Comparison of ENCODE assay signal across 19 cellular contexts in genomic region chr6:528989-529388, GRCh38.
DNase-seq lines count a peak whose midpoint lies in the region; ATAC-seq, FAIRE-seq and TF ChIP-seq lines count a peak whose summit lies in the region.
"Had no signal": no experiment of that assay in that cellular context is flagged by ENCODE, and none has a peak within 500 bp of the region (broad histone marks: within the 10 kb centered on the region; RNA-seq: fewer than 3 reads in every experiment).

No MANE protein-coding gene starts in this region.

- H3K4me1 Mint-ChIP-seq in activated CD4-positive, alpha-beta T cell treated with anti-CD3 and anti-CD28 coated beads, Interleukin-2, amount 10 ng/mL, durations not matched to agents 24 days and 14 days = peaks cover 11% of the 10 kb centered on the region
- H3K4me1 Mint-ChIP-seq in astrocyte (ENCODE audit: low read depth, unreplicated experiment) = no peaks in the 10 kb centered on the region
- H3K4me1 Mint-ChIP-seq: H9 had no signal

- no peak overlapping the region for H2BK15ac ChIP-seq in neuronal stem cell (ENCODE audit: low read length)

- peaks cover 27% of the 10 kb centered on the region for H3K36me3 Mint-ChIP-seq in activated CD4-positive, alpha-beta T cell treated with anti-CD3 and anti-CD28 coated beads, Interleukin-2, amount 10 ng/mL, durations not matched to agents 24 days and 14 days (ENCODE audit: low read depth)
- H3K36me3 Mint-ChIP-seq in astrocyte (ENCODE audit: low read depth, unreplicated experiment) = peaks cover 10% of the 10 kb centered on the region

- intact Hi-C loops in activated CD4-positive, alpha-beta T cell treated with anti-CD3 and anti-CD28 coated beads, Interleukin-2, amount 10 ng/mL, durations not matched to agents 24 days and 14 days (cut with micrococcal nuclease) = loop anchor here (2.0 kb wide), 1 partner anchor 20 kb away; no protein-coding TSS in a partner anchor
- intact Hi-C loops in heart left ventricle (cut with DNase I) (no loop called here), left cardiac atrium (cut with DNase I) (no loop called here), gastrocnemius medialis (cut with DNase I; ENCODE audit: low total_unique reads) (no loop called here)

- no peak overlapping the region for H2BK12ac ChIP-seq in neuronal stem cell (ENCODE audit: low read length)

- no peaks in the 10 kb centered on the region for H3K9me3 ChIP-seq in heart left ventricle
- no peaks in the 10 kb centered on the region for H3K9me3 ChIP-seq in astrocyte (ENCODE audit: insufficient read depth, low read depth, low read length)
- no peaks in the 10 kb centered on the region for H3K9me3 ChIP-seq in neuronal stem cell (replicated peaks in 1 of 2; ENCODE audit: control insufficient read depth in 2 of 2, insufficient read depth in 1 of 2, low read depth in 1 of 2, low read length in 2 of 2)
- H3K9me3 ChIP-seq in gastrocnemius medialis = no peaks in the 10 kb centered on the region
- H3K9me3 ChIP-seq: A549, Caco-2 had no signal

- no peak overlapping the region for H3K27ac Mint-ChIP-seq in activated CD4-positive, alpha-beta T cell treated with anti-CD3 and anti-CD28 coated beads, Interleukin-2, amount 10 ng/mL, durations not matched to agents 24 days and 14 days
- H3K27ac Mint-ChIP-seq in astrocyte (ENCODE audit: unreplicated experiment) = no peak overlapping the region
- H3K27ac Mint-ChIP-seq: CD4-positive, alpha-beta T cell had no signal

- H3K36me3 ChIP-seq in heart left ventricle (peaks cover 0 to 51% (median 19%) of the 10 kb centered on the region in 9 donors), astrocyte (ENCODE audit: insufficient read depth, low read length) (peaks cover 2% of the 10 kb centered on the region), neuronal stem cell (replicated peaks in 1 of 2; ENCODE audit: control insufficient read depth in 2 of 2, insufficient read depth in 2 of 2, low read length in 2 of 2) (peaks cover 1 to 25% of the 10 kb centered on the region in 2 donors), gastrocnemius medialis (peaks cover 0 to 9% of the 10 kb centered on the region in 2 donors)

- no peak overlapping the region for H3K4me3 Mint-ChIP-seq in activated CD4-positive, alpha-beta T cell treated with anti-CD3 and anti-CD28 coated beads, Interleukin-2, amount 10 ng/mL, durations not matched to agents 24 days and 14 days
- no peak overlapping the region for H3K4me3 Mint-ChIP-seq in astrocyte (ENCODE audit: unreplicated experiment)
- H3K4me3 Mint-ChIP-seq: CD4-positive, alpha-beta T cell; H9 had no signal

- H2BK5ac ChIP-seq in neuronal stem cell (ENCODE audit: low read length) = no peak overlapping the region

- ATAC-seq in heart left ventricle (peak in 3 of 4 donors; percentile 32 to 47 (median 44)), left cardiac atrium (no peak), gastrocnemius medialis (no peak), GM19397 (IDR thresholded peaks at IDR 0.05; ENCODE audit: unreplicated experiment) (no peak)
- ATAC-seq: A549 had no signal

- H3K4ac ChIP-seq in neuronal stem cell (ENCODE audit: low read length) = no peak overlapping the region

- H3K27ac ChIP-seq in heart left ventricle = peak overlapping the region in 1 of 12 donors; percentile 10
- H3K27ac ChIP-seq in astrocyte (ENCODE audit: low read depth, low read length) = no peak overlapping the region
- H3K27ac ChIP-seq in neuronal stem cell (replicated peaks; ENCODE audit: low read length) = no peak overlapping the region
- no peak overlapping the region for H3K27ac ChIP-seq in gastrocnemius medialis
- H3K27ac ChIP-seq: 22Rv1, A549, C4-2B had no signal

- H2AK5ac ChIP-seq in neuronal stem cell (ENCODE audit: low read depth, low read length) = no peak overlapping the region

- TF ChIP-seq CTCF in heart left ventricle (IDR thresholded peaks at IDR 0.05) (no peak), astrocyte (IDR thresholded peaks at IDR 0.05; ENCODE audit: insufficient read depth, low read depth, low read length) (no peak), gastrocnemius medialis (IDR thresholded peaks at IDR 0.05 in 4 of 5, conservative IDR thresholded peaks at IDR 0.05 in 1 of 5) (no peak)

- TF ChIP-seq POLR2A in heart left ventricle (IDR thresholded peaks at IDR 0.05) (no peak), gastrocnemius medialis (IDR thresholded peaks at IDR 0.05) (no peak)

- peak; percentile 51 for DNase-seq in activated CD4-positive, alpha-beta T cell treated with anti-CD3 and anti-CD28 coated beads, Interleukin-2, amount 10 ng/mL, durations not matched to agents 24 days and 14 days
- DNase-seq in activated CD4-positive, alpha-beta T cell treated with anti-CD3 and anti-CD28 coated beads, Interleukin-2, amount 50 U/mL, for 4 hours = no peak
- DNase-seq in heart left ventricle (peak in 1 of 5 donors; percentile 31), left cardiac atrium (no peak), astrocyte (ENCODE audit: low read depth) (no peak), neuronal stem cell (ENCODE audit: low spot score) (no peak), gastrocnemius medialis (no peak)
- DNase-seq: AML-193; Caco-2; CD4-positive, alpha-beta T cell; DMS153; DMS79; GDM1; GOT3; H9 had no signal

- H3K27me3 ChIP-seq in heart left ventricle (no peaks in the 10 kb centered on the region), astrocyte (ENCODE audit: insufficient read depth, low read length) (no peaks in the 10 kb centered on the region), neuronal stem cell (ENCODE audit: control insufficient read depth in 3 of 3, insufficient read depth in 3 of 3, low read depth in 1 of 3, low read length in 3 of 3) (no peaks in the 10 kb centered on the region), gastrocnemius medialis (no peaks in the 10 kb centered on the region)

- WGBS in heart left ventricle, 4 donors = 62 to 89% (median 81%) methylated on average over 17 to 18 of the region's 18 CpGs
- no CpG with 5 or more reads among the region's 18 CpGs for WGBS in neuronal stem cell (ENCODE audit: extremely low coverage in 2 of 2, insufficient read length in 2 of 2, insufficient replicate concordance in 1 of 2), 2 donors

- H3K4me1 ChIP-seq in heart left ventricle (peaks cover 0 to 4% (median 0%) of the 10 kb centered on the region in 12 donors), astrocyte (ENCODE audit: insufficient read depth, low read length) (no peaks in the 10 kb centered on the region), neuronal stem cell (ENCODE audit: control insufficient read depth in 2 of 2, insufficient read depth in 1 of 2, low read depth in 1 of 2, low read length in 2 of 2) (peaks cover 0 to 1% of the 10 kb centered on the region in 2 donors), gastrocnemius medialis (no peaks in the 10 kb centered on the region)
- H3K4me1 ChIP-seq: A549, Caco-2 had no signal

- H3K23ac ChIP-seq in neuronal stem cell (ENCODE audit: low read depth, low read length, poor library complexity) = no peak overlapping the region

- no peak overlapping the region for H4K8ac ChIP-seq in neuronal stem cell (ENCODE audit: low read depth, low read length)

- no peaks in the 10 kb centered on the region for H3K79me2 ChIP-seq in astrocyte (ENCODE audit: insufficient read depth, low read length)

- H4K20me1 ChIP-seq in astrocyte (ENCODE audit: insufficient read depth, low read length) = no peaks in the 10 kb centered on the region

- in situ Hi-C loops in gastrocnemius medialis (cut with MboI; ENCODE audit: low sequenced_read_pairs in 4 of 4) = no loop called here

- peak overlapping the region in 1 of 12 donors; percentile 11 for H3K4me3 ChIP-seq in heart left ventricle
- no peak overlapping the region for H3K4me3 ChIP-seq in astrocyte (ENCODE audit: insufficient read depth, low read depth, low read length)
- H3K4me3 ChIP-seq in neuronal stem cell (ENCODE audit: low read length in 2 of 2) = peak overlapping the region in 1 of 2 donors; percentile 9
- H3K4me3 ChIP-seq in gastrocnemius medialis = no peak overlapping the region
- H3K4me3 ChIP-seq: A549 had no signal

- FAIRE-seq in astrocyte (lab: Jason Lieb, UNC) = peak; percentile 64
- FAIRE-seq: A549 had no signal

- H3K9ac ChIP-seq in astrocyte (ENCODE audit: low read length) (no peak overlapping the region), neuronal stem cell (ENCODE audit: low read depth, low read length, poor library complexity) (peak overlapping the region; percentile 9)

- no peak overlapping the region for H3K14ac ChIP-seq in neuronal stem cell (ENCODE audit: low read length)

- H4K91ac ChIP-seq in neuronal stem cell (ENCODE audit: low read depth, low read length, poor library complexity) = no peak overlapping the region

- H3K27me3 Mint-ChIP-seq in activated CD4-positive, alpha-beta T cell treated with anti-CD3 and anti-CD28 coated beads, Interleukin-2, amount 10 ng/mL, durations not matched to agents 24 days and 14 days = no peaks in the 10 kb centered on the region
- no peaks in the 10 kb centered on the region for H3K27me3 Mint-ChIP-seq in astrocyte (ENCODE audit: low read depth, unreplicated experiment)
- H3K27me3 Mint-ChIP-seq: CD4-positive, alpha-beta T cell had no signal

- H3K18ac ChIP-seq in neuronal stem cell (ENCODE audit: low read length) = no peak overlapping the region

- H2AFZ ChIP-seq in astrocyte (ENCODE audit: low read depth, low read length) (no peak overlapping the region), neuronal stem cell (ENCODE audit: low read length) (no peak overlapping the region)

- H2BK120ac ChIP-seq in neuronal stem cell (ENCODE audit: low read depth, low read length) = no peak overlapping the region

- H3K4me2 ChIP-seq in astrocyte (ENCODE audit: low read length) (no peak overlapping the region), neuronal stem cell (ENCODE audit: insufficient read depth, low read length, poor library complexity, severe bottlenecking) (no peak overlapping the region)
- H3K4me2 ChIP-seq: A549 had no signal

- no peaks in the 10 kb centered on the region for H3K9me3 Mint-ChIP-seq in activated CD4-positive, alpha-beta T cell treated with anti-CD3 and anti-CD28 coated beads, Interleukin-2, amount 10 ng/mL, durations not matched to agents 24 days and 14 days
- no peaks in the 10 kb centered on the region for H3K9me3 Mint-ChIP-seq in astrocyte (ENCODE audit: unreplicated experiment)
- H3K9me3 Mint-ChIP-seq: CD4-positive, alpha-beta T cell; H9 had no signal

- no peaks in the 10 kb centered on the region for H3K79me1 ChIP-seq in neuronal stem cell (ENCODE audit: low read depth, low read length)

Comparison
In these comparisons a context has a peak if more than half of its experiments do, and no peak if none do; other contexts are left out.
1. ATAC-seq: peak in heart left ventricle (3 of 4); none in left cardiac atrium (0 of 2), gastrocnemius medialis (0 of 2) and GM19397 (single experiment).